Comparison of ENCODE assay signal across 24 cellular contexts in genomic region chr5:174100490-174100889, GRCh38. TPM values are rescaled to one million over a fixed set of nuclear protein-coding genes. Genes with fewer than 3 reads are reported as not detected.
"Had no signal": no experiment of that assay in that cellular context is flagged by ENCODE, and none has a peak within 500 bp of the region (broad histone marks: within the 10 kb centered on the region; RNA-seq: fewer than 3 reads in every experiment).

No MANE protein-coding gene starts in this region.

- H3K27me3 ChIP-seq: breast epithelium, MG63, Peyer's patch, SJSA1 had no signal

- H3K4me1 ChIP-seq: breast epithelium, Peyer's patch, SJSA1 had no signal

- ATAC-seq: activated CD8-positive, alpha-beta memory T cell treated with anti-CD3 and anti-CD28 coated beads, Interleukin-2, amount 10 ng/mL, durations not matched to agents 7 days and 5 days had no signal

- H3K27ac ChIP-seq: breast epithelium, Peyer's patch, SJSA1 had no signal

- H3K9me3 ChIP-seq: breast epithelium, MG63, Peyer's patch, SJSA1 had no signal

- DNase-seq: activated CD4-positive, alpha-beta T cell treated with anti-CD3 and anti-CD28 coated beads for 48 hours; activated CD4-positive, alpha-beta T cell treated with anti-CD3 and anti-CD28 coated beads, Interleukin-2, amount 50 U/mL, for 4 hours; activated CD4-positive, CD25-positive, alpha-beta regulatory T cell treated with anti-CD3 and anti-CD28 coated beads, Interleukin-2, amount 50 U/mL, for 72 hours; activated CD8-positive, alpha-beta memory T cell treated with anti-CD3 and anti-CD28 coated beads, Interleukin-2, amount 10 ng/mL, durations not matched to agents 7 days and 5 days; activated effector memory CD4-positive, alpha-beta T cell treated with Interleukin-2 at 50 U/mL for 16 hours; activated naive CD4-positive, alpha-beta T cell; activated T-cell treated with anti-CD3 and anti-CD28 coated beads, Interleukin-2, amount 50 U/mL, for 24 hours; aorta; MG63; MV-4-11; NCI-H1092 treated with DMSO at 0.1 percent for 48 hours; NCI-H1417 treated with DMSO at 0.1 percent for 48 hours; NCI-H1694; NCI-H2029; NCI-H2107; NCI-H2171 treated with DMSO at 0.1 percent for 48 hours; NCI-H345; NCI-H510A; NK-92 treated with Interleukin-12 subunit alpha and Interleukin-12 subunit beta, amount 100 ng/mL, for 24 hours; Peyer's patch; SHP77 had no signal

- H3K36me3 ChIP-seq: breast epithelium, MG63, Peyer's patch, SJSA1 had no signal

- H3K4me3 ChIP-seq: breast epithelium, MG63, Peyer's patch, SJSA1 had no signal

RNA-seq across cellular contexts. Expression of gene NSG2, which starts 55.0 kb away (rescaled TPM):
- total RNA-seq: activated CD8-positive, alpha-beta memory T cell treated with anti-CD3 and anti-CD28 coated beads, Interleukin-2, amount 10 ng/mL, durations not matched to agents 7 days and 5 days; activated T-helper 1 cell treated with anti-CD3 and anti-CD28 coated beads, Interleukin-12 subunit alpha, Interleukin-12 subunit beta, Interleukin-2, Interleukin-4 antibody, amounts not matched to agents 30 ng/mL and 10 ng/mL and 1 ng/mL, durations not matched to agents 14 hours and 24 hours and 36 hours; aorta; breast epithelium; SJSA1 had no signal
